In the genomic region with DNA sequence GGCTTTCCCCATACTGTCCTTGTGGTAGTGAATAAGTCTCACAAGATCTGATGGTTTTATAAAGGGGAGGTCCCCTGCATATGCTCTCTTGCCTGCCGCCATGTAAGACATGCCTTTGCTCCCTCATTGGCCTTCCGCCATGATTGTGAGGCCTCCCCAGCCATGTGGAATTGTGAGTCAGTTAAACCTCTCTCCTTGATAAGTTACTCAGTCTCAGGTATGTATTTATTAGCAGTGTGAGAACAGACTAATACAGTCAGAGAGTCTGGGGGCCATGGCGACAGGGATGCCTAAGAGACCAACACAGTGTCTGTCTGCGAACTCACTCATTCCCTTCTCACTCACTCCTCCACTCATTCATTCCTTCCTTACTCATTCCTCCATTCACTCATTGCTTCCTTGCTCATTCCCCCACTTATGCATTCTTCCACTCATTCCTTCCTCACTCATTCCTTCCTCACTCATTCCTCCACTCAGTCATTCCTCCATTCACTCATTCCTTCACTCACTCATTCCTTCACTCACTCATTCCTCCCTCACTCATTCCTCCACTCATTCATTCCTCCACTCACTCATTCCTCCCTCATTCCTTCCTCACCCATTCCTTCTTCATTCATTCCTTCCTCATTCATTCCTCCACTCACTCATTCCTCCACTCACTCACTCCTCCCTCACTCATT, we compare ENCODE assay signal across 25 cellular contexts.
DNase-seq lines count a peak whose midpoint lies in the region; ATAC-seq, FAIRE-seq and TF ChIP-seq lines count a peak whose summit lies in the region.
"Had no signal": no experiment of that assay in that cellular context is flagged by ENCODE, and none has a peak within 500 bp of the region (broad histone marks: within the 10 kb centered on the region; RNA-seq: fewer than 3 reads in every experiment).

No MANE protein-coding gene starts in this region.

- H3K36me3 ChIP-seq in gastrocnemius medialis = no peaks in the 10 kb centered on the region
- H3K36me3 ChIP-seq: cardiac muscle cell, sigmoid colon, SJCRH30 had no signal

- no peak for FAIRE-seq in RCC 7860 (lab: Jason Lieb, UNC)
- FAIRE-seq: endometrium had no signal

- intact Hi-C loops in activated CD4-positive, alpha-beta memory T cell treated with anti-CD3 and anti-CD28 coated beads for 36 hours (cut with micrococcal nuclease) = no loop called here
- intact Hi-C loops in gastrocnemius medialis (cut with DNase I; ENCODE audit: low total_unique reads) = no loop called here

- no peak overlapping the region for H3K4me3 Mint-ChIP-seq in activated CD4-positive, alpha-beta memory T cell treated with anti-CD3 and anti-CD28 coated beads for 36 hours
- no peak overlapping the region for H3K4me3 Mint-ChIP-seq in activated CD4-positive, alpha-beta memory T cell treated with anti-CD3 and anti-CD28 coated beads, Interleukin-2, amount 10 ng/mL, durations not matched to agents 7 days and 5 days
- H3K4me3 Mint-ChIP-seq in stimulated activated naive CD8-positive, alpha-beta T cell treated with anti-CD3 and anti-CD28 coated beads, Interleukin-15, amount 100 ng/mL, for 72 hours = no peak overlapping the region
- H3K4me3 Mint-ChIP-seq: dendritic cell treated with granulocyte-macrophage colony-stimulating factor and Interleukin-4, amounts not matched to agents 40 ng/mL and 50 ng/mL, for 4 days; T-helper 1 cell treated with Interleukin-12 subunit alpha and Interleukin-12 subunit beta and Interleukin-4 antibody, amounts not matched to agents 30 μg/mL and 1 μg/mL, for 36 hours had no signal

- no peaks in the 10 kb centered on the region for H3K27me3 ChIP-seq in gastrocnemius medialis
- H3K27me3 ChIP-seq: cardiac muscle cell, sigmoid colon, SJCRH30 had no signal

- DNase-seq in activated CD4-positive, alpha-beta memory T cell treated with anti-CD3 and anti-CD28 coated beads for 36 hours = peak; percentile 14
- no peak for DNase-seq in activated CD4-positive, alpha-beta memory T cell treated with anti-CD3 and anti-CD28 coated beads, Interleukin-2, amount 10 ng/mL, durations not matched to agents 7 days and 5 days
- peak; percentile 71 for DNase-seq in RCC 7860 (ENCODE audit: low spot score)
- DNase-seq in choroid plexus epithelial cell (ENCODE audit: low read depth) = peak; percentile 33
- no peak for DNase-seq in gastrocnemius medialis
- DNase-seq in stimulated activated naive CD8-positive, alpha-beta T cell treated with anti-CD3 and anti-CD28 coated beads, Interleukin-15, amount 100 ng/mL, for 72 hours = no peak
- no peak for DNase-seq in NCI-H82 treated with DMSO at 0.1 percent for 48 hours (lab: John Stamatoyannopoulos, UW; ENCODE audit: unreplicated experiment)
- no peak for DNase-seq in NCI-H2171 (lab: John Stamatoyannopoulos, UW)
- DNase-seq: activated CD4-positive, alpha-beta T cell treated with anti-CD3 and anti-CD28 coated beads, Interleukin-2, amount 50 U/mL, for 1 hour; activated gamma-delta T cell; C1 segment of cervical spinal cord; Calu3; IMR-90; NCI-H187 treated with DMSO at 0.1 percent for 48 hours; NCI-H345; NCI-H774; sigmoid colon; SJCRH30; stimulated activated CD4-positive, alpha-beta T cell treated with anti-CD3 and anti-CD28 coated beads, Interleukin-15, amount 100 ng/mL, for 24 hours; stimulated activated CD8-positive, alpha-beta memory T cell treated with anti-CD3 and anti-CD28 coated beads, Interleukin-4, amount 100 ng/mL, for 48 hours had no signal

- no peaks in the 10 kb centered on the region for H3K4me1 Mint-ChIP-seq in activated CD4-positive, alpha-beta memory T cell treated with anti-CD3 and anti-CD28 coated beads for 36 hours (ENCODE audit: low read depth)
- no peaks in the 10 kb centered on the region for H3K4me1 Mint-ChIP-seq in activated CD4-positive, alpha-beta memory T cell treated with anti-CD3 and anti-CD28 coated beads, Interleukin-2, amount 10 ng/mL, durations not matched to agents 7 days and 5 days
- no peaks in the 10 kb centered on the region for H3K4me1 Mint-ChIP-seq in stimulated activated naive CD8-positive, alpha-beta T cell treated with anti-CD3 and anti-CD28 coated beads, Interleukin-15, amount 100 ng/mL, for 72 hours

- in situ Hi-C loops in gastrocnemius medialis (cut with MboI; ENCODE audit: low sequenced_read_pairs in 4 of 4) = loop anchor here in 2 of 4 donors (25.0 kb wide), 1 partner anchor 1326 kb away; the partner anchor contains the start of genes PACRG (in 2 of the 2) and PRKN (in 2 of the 2)

- H3K27ac ChIP-seq in gastrocnemius medialis = peak overlapping the region in 3 of 4 donors; percentile 71 to 90 (median 85)
- H3K27ac ChIP-seq: parathyroid adenoma, sigmoid colon, SJCRH30 had no signal

- no peaks in the 10 kb centered on the region for H3K9me3 ChIP-seq in gastrocnemius medialis
- H3K9me3 ChIP-seq: SJCRH30 had no signal

- TF ChIP-seq CTCF in choroid plexus epithelial cell (conservative IDR thresholded peaks at IDR 0.05; ENCODE audit: low read depth, low read length) (no peak), gastrocnemius medialis (IDR thresholded peaks at IDR 0.05 in 4 of 5, conservative IDR thresholded peaks at IDR 0.05 in 1 of 5) (no peak)

- no peaks in the 10 kb centered on the region for H3K9me3 Mint-ChIP-seq in activated CD4-positive, alpha-beta memory T cell treated with anti-CD3 and anti-CD28 coated beads for 36 hours
- H3K9me3 Mint-ChIP-seq in activated CD4-positive, alpha-beta memory T cell treated with anti-CD3 and anti-CD28 coated beads, Interleukin-2, amount 10 ng/mL, durations not matched to agents 7 days and 5 days = no peaks in the 10 kb centered on the region
- H3K9me3 Mint-ChIP-seq in stimulated activated naive CD8-positive, alpha-beta T cell treated with anti-CD3 and anti-CD28 coated beads, Interleukin-15, amount 100 ng/mL, for 72 hours = no peaks in the 10 kb centered on the region
- H3K9me3 Mint-ChIP-seq: dendritic cell treated with granulocyte-macrophage colony-stimulating factor and Interleukin-4, amounts not matched to agents 40 ng/mL and 50 ng/mL, for 4 days; T-helper 1 cell treated with Interleukin-12 subunit alpha and Interleukin-12 subunit beta and Interleukin-4 antibody, amounts not matched to agents 30 μg/mL and 1 μg/mL, for 36 hours had no signal

- no peak for TF ChIP-seq POLR2A in gastrocnemius medialis (IDR thresholded peaks at IDR 0.05)

- H3K36me3 Mint-ChIP-seq in activated CD4-positive, alpha-beta memory T cell treated with anti-CD3 and anti-CD28 coated beads for 36 hours = no peaks in the 10 kb centered on the region
- no peaks in the 10 kb centered on the region for H3K36me3 Mint-ChIP-seq in activated CD4-positive, alpha-beta memory T cell treated with anti-CD3 and anti-CD28 coated beads, Interleukin-2, amount 10 ng/mL, durations not matched to agents 7 days and 5 days (ENCODE audit: low read depth)

- no peak overlapping the region for H3K27ac Mint-ChIP-seq in activated CD4-positive, alpha-beta memory T cell treated with anti-CD3 and anti-CD28 coated beads for 36 hours
- H3K27ac Mint-ChIP-seq in activated CD4-positive, alpha-beta memory T cell treated with anti-CD3 and anti-CD28 coated beads, Interleukin-2, amount 10 ng/mL, durations not matched to agents 7 days and 5 days = no peak overlapping the region
- H3K27ac Mint-ChIP-seq in stimulated activated naive CD8-positive, alpha-beta T cell treated with anti-CD3 and anti-CD28 coated beads, Interleukin-15, amount 100 ng/mL, for 72 hours = no peak overlapping the region
- H3K27ac Mint-ChIP-seq: dendritic cell treated with granulocyte-macrophage colony-stimulating factor and Interleukin-4, amounts not matched to agents 40 ng/mL and 50 ng/mL, for 4 days; T-helper 1 cell treated with Interleukin-12 subunit alpha and Interleukin-12 subunit beta and Interleukin-4 antibody, amounts not matched to agents 30 μg/mL and 1 μg/mL, for 36 hours had no signal

- POLR2A ChIA-PET in activated CD4-positive, alpha-beta memory T cell treated with anti-CD3 and anti-CD28 coated beads for 36 hours (lab: Charles Lee) = no interaction called here
- POLR2A ChIA-PET in activated CD4-positive, alpha-beta memory T cell treated with anti-CD3 and anti-CD28 coated beads, Interleukin-2, amount 10 ng/mL, durations not matched to agents 7 days and 5 days (lab: Charles Lee) = no interaction called here

- ATAC-seq in gastrocnemius medialis = no peak
- no peak for ATAC-seq in stimulated activated naive CD8-positive, alpha-beta T cell treated with anti-CD3 and anti-CD28 coated beads, Interleukin-15, amount 100 ng/mL, for 72 hours

- CTCF ChIA-PET in activated CD4-positive, alpha-beta memory T cell treated with anti-CD3 and anti-CD28 coated beads for 36 hours (lab: Charles Lee) = no interaction called here
- CTCF ChIA-PET in activated CD4-positive, alpha-beta memory T cell treated with anti-CD3 and anti-CD28 coated beads, Interleukin-2, amount 10 ng/mL, durations not matched to agents 7 days and 5 days (lab: Charles Lee) = no interaction called here

- H3K4me3 ChIP-seq in choroid plexus epithelial cell (ENCODE audit: low read depth, low read length) (no peak overlapping the region), gastrocnemius medialis (no peak overlapping the region)
- H3K4me3 ChIP-seq: cardiac muscle cell, sigmoid colon, SJCRH30 had no signal

- peaks cover 2% of the 10 kb centered on the region for H3K27me3 Mint-ChIP-seq in activated CD4-positive, alpha-beta memory T cell treated with anti-CD3 and anti-CD28 coated beads for 36 hours
- H3K27me3 Mint-ChIP-seq in activated CD4-positive, alpha-beta memory T cell treated with anti-CD3 and anti-CD28 coated beads, Interleukin-2, amount 10 ng/mL, durations not matched to agents 7 days and 5 days = peaks cover 3% of the 10 kb centered on the region
- H3K27me3 Mint-ChIP-seq in stimulated activated naive CD8-positive, alpha-beta T cell treated with anti-CD3 and anti-CD28 coated beads, Interleukin-15, amount 100 ng/mL, for 72 hours = peaks cover 9% of the 10 kb centered on the region
- H3K27me3 Mint-ChIP-seq: dendritic cell treated with granulocyte-macrophage colony-stimulating factor and Interleukin-4, amounts not matched to agents 40 ng/mL and 50 ng/mL, for 4 days had no signal

- H3K4me1 ChIP-seq in gastrocnemius medialis = peaks cover 39 to 47% of the 10 kb centered on the region in 2 donors
- H3K4me1 ChIP-seq: parathyroid adenoma, sigmoid colon had no signal

Comparison
In these comparisons a context has a peak if more than half of its experiments do, and no peak if none do; other contexts are left out.
1. DNase-seq: peak in activated CD4-positive, alpha-beta memory T cell treated with anti-CD3 and anti-CD28 coated beads for 36 hours (single experiment), RCC 7860 (single experiment) and choroid plexus epithelial cell (single experiment); none in activated CD4-positive, alpha-beta memory T cell treated with anti-CD3 and anti-CD28 coated beads, Interleukin-2, amount 10 ng/mL, durations not matched to agents 7 days and 5 days (single experiment), gastrocnemius medialis (0 of 2), stimulated activated naive CD8-positive, alpha-beta T cell treated with anti-CD3 and anti-CD28 coated beads, Interleukin-15, amount 100 ng/mL, for 72 hours (0 of 2), NCI-H82 treated with DMSO at 0.1 percent for 48 hours (single experiment) and NCI-H2171 (single experiment).